8 cellular contexts compared by ENCODE assay signal in the genomic region with DNA sequence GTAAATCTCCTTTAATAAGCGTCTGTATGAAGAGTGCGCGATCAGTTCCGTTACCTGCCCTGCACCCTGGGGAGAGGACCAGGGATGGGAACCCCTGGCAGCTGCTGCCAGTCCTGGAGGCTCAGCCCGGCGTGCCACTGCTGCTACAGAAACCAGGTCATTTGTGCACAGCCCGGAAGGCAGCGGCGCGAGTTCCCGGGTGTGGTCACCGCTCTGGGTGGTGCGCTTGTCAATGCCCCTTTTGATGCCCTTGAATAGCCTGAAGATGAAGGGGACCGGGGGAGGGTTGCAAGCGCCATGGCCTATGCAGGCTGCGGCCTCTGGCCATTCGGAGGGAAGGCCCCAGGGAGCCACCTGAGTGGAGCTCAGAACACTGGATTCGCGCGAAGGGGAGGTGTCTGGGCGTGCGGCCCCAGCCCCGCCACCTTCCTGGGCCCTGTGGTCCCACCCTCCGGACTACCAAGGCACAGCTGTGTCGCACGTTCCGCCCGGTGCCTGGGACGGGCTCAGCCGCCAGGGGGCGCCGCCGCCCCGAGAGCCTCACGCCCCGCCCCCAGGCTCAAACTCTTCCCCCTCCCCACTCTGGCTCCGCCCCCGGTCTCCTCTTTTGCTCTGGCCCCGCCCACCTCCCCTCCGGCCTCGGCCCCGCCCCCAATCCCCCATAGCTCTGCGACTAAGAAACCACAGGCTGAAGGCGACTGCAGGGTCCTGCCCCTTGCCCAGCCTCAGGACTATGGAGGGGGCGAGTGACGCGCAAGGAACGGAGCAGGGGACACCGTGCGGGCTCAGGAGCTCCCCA. TPM values are rescaled to one million over a fixed set of nuclear protein-coding genes. Genes with fewer than 3 reads are reported as not detected.
DNase-seq lines count a peak whose midpoint lies in the region; ATAC-seq and TF ChIP-seq lines count a peak whose summit lies in the region.

No MANE protein-coding gene starts in this region.

- POLR2A ChIA-PET in Panc1 (lab: Charles Lee) = interaction anchor here (0.6 kb wide), 1 partner anchor 244 kb away, joined by 7 read pairs; no protein-coding TSS in a partner anchor

- H3K4me1 ChIP-seq in Panc1 (ENCODE audit: control insufficient read depth, insufficient read depth, low read length) = no peaks in the 10 kb centered on the region
- peaks cover 1% of the 10 kb centered on the region for H3K4me1 ChIP-seq in ovary (ENCODE audit: insufficient read depth)
- H3K4me1 ChIP-seq in thoracic aorta (ENCODE audit: control insufficient read depth in 1 of 2, low read depth in 2 of 2) = no peaks in the 10 kb centered on the region

- no TSS peak for BruUV-seq in Panc1 (replicated peaks; lab: Mats Ljungman, UMichigan)

- WGBS in ovary, 3 donors = 35 to 61% (median 39%) methylated on average over 46 to 50 of the region's 50 CpGs

- H3K27me3 ChIP-seq in Panc1 (ENCODE audit: control insufficient read depth, insufficient read depth, low read length) (no peaks in the 10 kb centered on the region), ovary (no peaks in the 10 kb centered on the region), thoracic aorta (replicated peaks; ENCODE audit: insufficient read depth) (no peaks in the 10 kb centered on the region)

- ATAC-seq in Panc1 = peak; percentile 62
- ATAC-seq in thoracic aorta (ENCODE audit: insufficient number of reproducible peaks, low FRiP score, low read depth) = peak; percentile 51

- in situ Hi-C loops in Panc1 (cut with HindIII; ENCODE audit: low pct_unique_long_range_greater_than_20kb, low sequenced_read_pairs) = no loop called here

- CTCF ChIA-PET in Panc1 (lab: Charles Lee) = interaction anchor here (0.6 to 0.7 kb wide), 4 partner anchors 26 to 80 kb away, joined by 6 to 9 read pairs (median 8); no protein-coding TSS in a partner anchor

- H3K4me3 ChIP-seq in Panc1 (ENCODE audit: low read depth in 2 of 2, low read length in 2 of 2) = no peak overlapping the region
- peak overlapping the region; percentile 34 for H3K4me3 ChIP-seq in ovary
- H3K4me3 ChIP-seq in thoracic aorta = peak overlapping the region; percentile 60

- intact Hi-C loops in Panc1 (cut with micrococcal nuclease; ENCODE audit: unreplicated experiment) (no loop called here), head of caudate nucleus (cut with DNase I) (no loop called here), ovary (cut with DNase I) (loop anchor here in 2 of 4 donors (5.0 to 10.0 kb wide), 3 partner anchors 90 to 1805 kb away; a partner anchor contains a TSS)

- TF ChIP-seq CTCF in GM12872 (IDR thresholded peaks at IDR 0.05; ENCODE audit: insufficient read depth, low read depth, low read length) = peak; percentile 60
- TF ChIP-seq CTCF in Panc1 (IDR thresholded peaks at IDR 0.05) = peak; percentile 90
- peak; percentile 40 to 100 (median 80) for TF ChIP-seq CTCF in ovary (IDR thresholded peaks at IDR 0.05)
- peak; percentile 60 for TF ChIP-seq CTCF in thoracic aorta (IDR thresholded peaks at IDR 0.05)

- TF ChIP-seq POLR2A in ovary (IDR thresholded peaks at IDR 0.05) = no peak

- no peak for TF ChIP-seq EP300 in ovary (IDR thresholded peaks at IDR 0.05)

- DNase-seq in Panc1 (ENCODE audit: low read depth, low spot score) (no peak), head of caudate nucleus (peak; percentile 72 to 96 (median 90)), ovary (peak; percentile 77 to 94 (median 88)), thoracic aorta (ENCODE audit: low spot score) (no peak), NCI-H2227 (lab: John Stamatoyannopoulos, UW; ENCODE audit: unreplicated experiment) (no peak), HK-2 (ENCODE audit: unreplicated experiment) (no peak)
- DNase-seq in activated naive CD4-positive, alpha-beta T cell (lab: John Stamatoyannopoulos, UW) = peak; percentile 56 to 82 (median 69)

- H3K9me3 ChIP-seq in Panc1 (ENCODE audit: control insufficient read depth, insufficient read depth, low read depth, low read length) = no peaks in the 10 kb centered on the region
- no peaks in the 10 kb centered on the region for H3K9me3 ChIP-seq in ovary
- H3K9me3 ChIP-seq in thoracic aorta = no peaks in the 10 kb centered on the region

- no peaks in the 10 kb centered on the region; the same call in 1 of the 2 replicates for H3K36me3 ChIP-seq in Panc1 (ENCODE audit: control insufficient read depth, insufficient read depth, low read length)
- H3K36me3 ChIP-seq in ovary = no peaks in the 10 kb centered on the region
- peaks cover 42% of the 10 kb centered on the region for H3K36me3 ChIP-seq in thoracic aorta

- no peak overlapping the region for H3K27ac ChIP-seq in Panc1 (ENCODE audit: low read length)
- H3K27ac ChIP-seq in ovary = peak overlapping the region; percentile 21 to 48
- no peak overlapping the region for H3K27ac ChIP-seq in thoracic aorta

RNA-seq across cellular contexts. Expression of a gene that starts 16.5 kb away (rescaled TPM):
- total RNA-seq in Panc1 (2021; ENCODE audit: unreplicated experiment) = 100.0 TPM
- 91.5 TPM for polyA plus RNA-seq in Panc1 (2012; ENCODE audit: insufficient read length)
- total RNA-seq in ovary = 10 to 100 TPM; 16.3 to 37.3 (median 23.1) TPM
- 10 to 100 TPM in 1 of 2 donors, 1 to 10 TPM in 1; 2.4 to 26.4 TPM for polyA plus RNA-seq in ovary
- total RNA-seq in thoracic aorta = 10 to 100 TPM; 40.3 to 42.0 TPM

Comparison
In these comparisons a context has a peak if more than half of its experiments do, and no peak if none do; other contexts are left out.
1. DNase-seq: peak in activated naive CD4-positive, alpha-beta T cell (4 of 4), head of caudate nucleus (42 of 42) and ovary (5 of 5); none in Panc1 (single experiment), thoracic aorta (single experiment), NCI-H2227 (single experiment) and HK-2 (single experiment).
2. H3K27ac ChIP-seq: peak in ovary (2 of 2); none in Panc1 (single experiment) and thoracic aorta (0 of 2).
3. H3K4me3 ChIP-seq: peak in ovary (single experiment) and thoracic aorta (single experiment); none in Panc1 (0 of 2).
4. Peak in every context shown above with its lines, with median percentiles within 50 percentile points of each other: CTCF ChIP-seq.